ENCODE assay signal across 1 cellular context in the genomic region with DNA sequence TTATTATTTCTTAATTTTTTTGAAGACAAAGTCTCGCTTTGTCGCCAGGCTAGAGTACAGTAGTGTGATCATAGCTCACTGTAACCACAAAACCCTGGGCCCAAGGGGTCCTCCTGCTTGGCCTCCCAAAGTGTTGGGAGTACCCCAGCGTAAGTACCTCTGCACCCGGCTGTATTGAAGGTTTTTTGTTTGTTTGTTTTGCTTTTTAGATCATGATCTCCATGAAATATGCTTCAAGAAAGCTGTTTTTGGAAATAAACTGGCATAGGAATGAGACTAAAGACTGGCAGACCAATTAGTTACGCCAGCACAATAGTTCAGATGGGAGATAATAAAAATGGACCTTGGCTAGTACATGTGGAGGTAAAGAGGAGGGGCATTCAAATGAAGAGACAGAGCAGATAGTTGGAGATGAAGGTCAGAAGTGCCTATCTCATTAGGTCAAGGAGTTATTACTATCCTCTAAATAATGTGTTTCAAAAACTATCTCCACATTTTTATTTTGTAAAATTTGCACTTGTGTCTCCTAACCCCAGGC.
TF ChIP-seq lines count a peak whose summit lies in the region.

No MANE protein-coding gene starts in this region.

TF ChIP-seq in H1, 55 proteins besides CTCF, POLR2A, EP300 and RAD21:
- TF ChIP-seq KDM5A (IDR thresholded peaks at IDR 0.05; ENCODE audit: low read length) (no peak), CBX5 (IDR thresholded peaks at IDR 0.05; ENCODE audit: low read depth, low read length) (no peak), RBBP5 (IDR thresholded peaks at IDR 0.05; ENCODE audit: borderline replicate concordance, low read depth, low read length) (no peak)
- TF ChIP-seq, protein P1, sequence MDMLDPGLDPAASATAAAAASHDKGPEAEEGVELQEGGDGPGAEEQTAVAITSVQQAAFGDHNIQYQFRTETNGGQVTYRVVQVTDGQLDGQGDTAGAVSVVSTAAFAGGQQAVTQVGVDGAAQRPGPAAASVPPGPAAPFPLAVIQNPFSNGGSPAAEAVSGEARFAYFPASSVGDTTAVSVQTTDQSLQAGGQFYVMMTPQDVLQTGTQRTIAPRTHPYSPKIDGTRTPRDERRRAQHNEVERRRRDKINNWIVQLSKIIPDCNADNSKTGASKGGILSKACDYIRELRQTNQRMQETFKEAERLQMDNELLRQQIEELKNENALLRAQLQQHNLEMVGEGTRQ (IDR thresholded peaks at IDR 0.05; ENCODE audit: low read length) = no peak
